25 cellular contexts compared by ENCODE assay signal in genomic region chr6:47252636-47253035, GRCh38.
"Had no signal": no experiment of that assay in that cellular context is flagged by ENCODE, and none has a peak within 500 bp of the region (broad histone marks: within the 10 kb centered on the region; RNA-seq: fewer than 3 reads in every experiment).

No MANE protein-coding gene starts in this region.

- H3K27ac ChIP-seq: breast epithelium, dorsolateral prefrontal cortex, esophagus muscularis mucosa, gastrocnemius medialis, left lung, sigmoid colon, tibial artery had no signal

- H3K4me1 ChIP-seq: breast epithelium, tibial artery had no signal

- H3K4me1 Mint-ChIP-seq: activated T-helper 17 cell treated with anti-CD3 and anti-CD28 coated beads, Interleukin-2, amount 50 U/mL, for 72 hours; central memory CD8-positive, alpha-beta T cell; natural killer cell; T-helper 17 cell had no signal

- H3K4me3 ChIP-seq: breast epithelium, dorsolateral prefrontal cortex, esophagus muscularis mucosa, gastrocnemius medialis, left lung, sigmoid colon, smooth muscle cell, tibial artery had no signal

- H3K27ac Mint-ChIP-seq: activated B cell treated with CpG ODN at 0.5 μM for 24 hours; activated naive CD8-positive, alpha-beta T cell treated with anti-CD3 and anti-CD28 coated beads, Interleukin-2, amount 10 ng/mL, durations not matched to agents 7 days and 5 days; activated T-cell treated with anti-CD3 and anti-CD28 coated beads, Interleukin-2, amount 50 U/mL, for 24 hours; activated T-helper 17 cell treated with anti-CD3 and anti-CD28 coated beads, Interleukin-2, amount 50 U/mL, for 72 hours; effector memory CD8-positive, alpha-beta T cell; natural killer cell; progenitor cell of endocrine pancreas; T-helper 17 cell had no signal

- DNase-seq: activated B cell treated with CpG ODN at 0.5 μM for 24 hours; activated CD4-positive, alpha-beta T cell treated with anti-CD3 and anti-CD28 coated beads for 48 hours; activated naive CD8-positive, alpha-beta T cell treated with anti-CD3 and anti-CD28 coated beads, Interleukin-2, amount 10 ng/mL, durations not matched to agents 7 days and 5 days; activated T-cell treated with anti-CD3 and anti-CD28 coated beads, Interleukin-2, amount 50 U/mL, for 24 hours; amniotic stem cell; dorsolateral prefrontal cortex; effector memory CD8-positive, alpha-beta T cell; gastrocnemius medialis; hippocampal formation; kidney glomerular epithelial cell; natural killer cell; retina; sigmoid colon; stimulated activated CD4-positive, alpha-beta T cell treated with anti-CD3 and anti-CD28 coated beads, Interleukin-15, amount 100 ng/mL, for 24 hours; stimulated activated CD4-positive, alpha-beta T cell treated with anti-CD3 and anti-CD28 coated beads, Interleukin-4, amount 100 ng/mL, for 1 hour; T-helper 17 cell; tibial artery had no signal

- H3K36me3 ChIP-seq: breast epithelium, gastrocnemius medialis, tibial artery had no signal

- H3K27me3 Mint-ChIP-seq: activated B cell treated with CpG ODN at 0.5 μM for 24 hours; activated naive CD8-positive, alpha-beta T cell treated with anti-CD3 and anti-CD28 coated beads, Interleukin-2, amount 10 ng/mL, durations not matched to agents 7 days and 5 days; central memory CD8-positive, alpha-beta T cell; effector memory CD8-positive, alpha-beta T cell; progenitor cell of endocrine pancreas had no signal

- H3K4me3 Mint-ChIP-seq: activated B cell treated with CpG ODN at 0.5 μM for 24 hours; activated naive CD8-positive, alpha-beta T cell treated with anti-CD3 and anti-CD28 coated beads, Interleukin-2, amount 10 ng/mL, durations not matched to agents 7 days and 5 days; activated T-cell treated with anti-CD3 and anti-CD28 coated beads, Interleukin-2, amount 50 U/mL, for 24 hours; activated T-helper 17 cell treated with anti-CD3 and anti-CD28 coated beads, Interleukin-2, amount 50 U/mL, for 72 hours; central memory CD8-positive, alpha-beta T cell; effector memory CD8-positive, alpha-beta T cell; natural killer cell; T-helper 17 cell had no signal

- H3K9me3 Mint-ChIP-seq: activated B cell treated with CpG ODN at 0.5 μM for 24 hours; activated naive CD8-positive, alpha-beta T cell treated with anti-CD3 and anti-CD28 coated beads, Interleukin-2, amount 10 ng/mL, durations not matched to agents 7 days and 5 days; activated T-cell treated with anti-CD3 and anti-CD28 coated beads, Interleukin-2, amount 50 U/mL, for 24 hours; activated T-helper 17 cell treated with anti-CD3 and anti-CD28 coated beads, Interleukin-2, amount 50 U/mL, for 72 hours; central memory CD8-positive, alpha-beta T cell; effector memory CD8-positive, alpha-beta T cell; natural killer cell had no signal

- H3K36me3 Mint-ChIP-seq: activated naive CD8-positive, alpha-beta T cell treated with anti-CD3 and anti-CD28 coated beads, Interleukin-2, amount 10 ng/mL, durations not matched to agents 7 days and 5 days; natural killer cell had no signal

- H3K27me3 ChIP-seq: breast epithelium, dorsolateral prefrontal cortex, esophagus muscularis mucosa, gastrocnemius medialis, left lung, sigmoid colon, tibial artery had no signal

- FAIRE-seq: colon had no signal

- H3K4me2 ChIP-seq: smooth muscle cell had no signal

- H3K9me3 ChIP-seq: breast epithelium, esophagus muscularis mucosa, gastrocnemius medialis, left lung, sigmoid colon, tibial artery had no signal
